32 cellular contexts compared by ENCODE assay signal in genomic region chr13:101673360-101674105, GRCh38.
A peak's percentile ranks its signal among the peaks of the same experiment; 100 is the strongest.
DNase-seq lines count a peak whose midpoint lies in the region; ATAC-seq and TF ChIP-seq lines count a peak whose summit lies in the region.
"Had no signal": no experiment of that assay in that cellular context is flagged by ENCODE, and none has a peak within 500 bp of the region (broad histone marks: within the 10 kb centered on the region; RNA-seq: fewer than 3 reads in every experiment).

No MANE protein-coding gene starts in this region.

- no peaks in the 10 kb centered on the region for H3K36me3 ChIP-seq in gastroesophageal sphincter
- H3K36me3 ChIP-seq: esophagus squamous epithelium, Peyer's patch, thoracic aorta, WERI-Rb-1 had no signal

- peaks cover 15% of the 10 kb centered on the region for H3K4me1 Mint-ChIP-seq in stimulated activated memory B cell treated with anti-CD40 and anti-IgM and Interleukin-4, amounts not matched to agents 10 μg/mL and 1 μg/mL and 100 μg/mL, for 72 hours
- H3K4me1 Mint-ChIP-seq: activated CD4-positive, alpha-beta T cell treated with anti-CD3 and anti-CD28 coated beads, Interleukin-2, amount 10 ng/mL, durations not matched to agents 24 days and 14 days; activated naive CD8-positive, alpha-beta T cell treated with anti-CD3 and anti-CD28 coated beads, Interleukin-2, amount 10 ng/mL, durations not matched to agents 7 days and 5 days; CD4-positive, alpha-beta memory T cell; nephron progenitor cell; stimulated activated naive CD8-positive, alpha-beta T cell treated with anti-CD3 and anti-CD28 coated beads, Interleukin-15, amount 100 ng/mL, for 72 hours had no signal

- H3K27me3 Mint-ChIP-seq in stimulated activated memory B cell treated with anti-CD40 and anti-IgM and Interleukin-4, amounts not matched to agents 10 μg/mL and 1 μg/mL and 100 μg/mL, for 72 hours: no peaks in the 10 kb centered on the region
- H3K27me3 Mint-ChIP-seq: activated CD4-positive, alpha-beta T cell treated with anti-CD3 and anti-CD28 coated beads, Interleukin-2, amount 10 ng/mL, durations not matched to agents 24 days and 14 days; CD4-positive, alpha-beta memory T cell; memory B cell; stimulated activated naive CD8-positive, alpha-beta T cell treated with anti-CD3 and anti-CD28 coated beads, Interleukin-15, amount 100 ng/mL, for 72 hours had no signal

- TF ChIP-seq POLR2A in gastroesophageal sphincter (IDR thresholded peaks at IDR 0.05): no peak

- no peak overlapping the region for H3K4me3 ChIP-seq in gastroesophageal sphincter
- H3K4me3 ChIP-seq: esophagus squamous epithelium, K562, Peyer's patch, thoracic aorta had no signal

- no peak for TF ChIP-seq EP300 in gastroesophageal sphincter (IDR thresholded peaks at IDR 0.05)

- WGBS in gastroesophageal sphincter (ENCODE audit: low coverage in 1 of 2), 2 donors: 51 to 60% methylated on average over 3 to 4 of the region's 4 CpGs

- H3K4me3 Mint-ChIP-seq in stimulated activated memory B cell treated with anti-CD40 and anti-IgM and Interleukin-4, amounts not matched to agents 10 μg/mL and 1 μg/mL and 100 μg/mL, for 72 hours: no peak overlapping the region
- H3K4me3 Mint-ChIP-seq: activated CD4-positive, alpha-beta T cell treated with anti-CD3 and anti-CD28 coated beads, Interleukin-2, amount 10 ng/mL, durations not matched to agents 24 days and 14 days; activated naive CD8-positive, alpha-beta T cell treated with anti-CD3 and anti-CD28 coated beads, Interleukin-2, amount 10 ng/mL, durations not matched to agents 7 days and 5 days; activated T-cell treated with anti-CD3 and anti-CD28 coated beads, Interleukin-2, amount 50 U/mL, for 24 hours; memory B cell; nephron progenitor cell; stimulated activated naive CD8-positive, alpha-beta T cell treated with anti-CD3 and anti-CD28 coated beads, Interleukin-15, amount 100 ng/mL, for 72 hours had no signal

- H3K27ac ChIP-seq in gastroesophageal sphincter: no peak overlapping the region
- H3K27ac ChIP-seq: esophagus squamous epithelium, parathyroid adenoma, Peyer's patch, thoracic aorta, WERI-Rb-1 had no signal

- H3K27me3 ChIP-seq in gastroesophageal sphincter: no peaks in the 10 kb centered on the region
- H3K27me3 ChIP-seq: esophagus squamous epithelium, Peyer's patch had no signal

- H3K4me1 ChIP-seq in gastroesophageal sphincter: no peaks in the 10 kb centered on the region
- H3K4me1 ChIP-seq: esophagus squamous epithelium, parathyroid adenoma, Peyer's patch had no signal

- no peaks in the 10 kb centered on the region for H3K9me3 Mint-ChIP-seq in stimulated activated memory B cell treated with anti-CD40 and anti-IgM and Interleukin-4, amounts not matched to agents 10 μg/mL and 1 μg/mL and 100 μg/mL, for 72 hours
- H3K9me3 Mint-ChIP-seq: activated CD4-positive, alpha-beta T cell treated with anti-CD3 and anti-CD28 coated beads, Interleukin-2, amount 10 ng/mL, durations not matched to agents 24 days and 14 days; activated naive CD8-positive, alpha-beta T cell treated with anti-CD3 and anti-CD28 coated beads, Interleukin-2, amount 10 ng/mL, durations not matched to agents 7 days and 5 days; activated T-cell treated with anti-CD3 and anti-CD28 coated beads, Interleukin-2, amount 50 U/mL, for 24 hours; memory B cell; nephron progenitor cell; stimulated activated naive CD8-positive, alpha-beta T cell treated with anti-CD3 and anti-CD28 coated beads, Interleukin-15, amount 100 ng/mL, for 72 hours had no signal

- no peaks in the 10 kb centered on the region for H3K36me3 Mint-ChIP-seq in stimulated activated memory B cell treated with anti-CD40 and anti-IgM and Interleukin-4, amounts not matched to agents 10 μg/mL and 1 μg/mL and 100 μg/mL, for 72 hours
- H3K36me3 Mint-ChIP-seq: activated naive CD8-positive, alpha-beta T cell treated with anti-CD3 and anti-CD28 coated beads, Interleukin-2, amount 10 ng/mL, durations not matched to agents 7 days and 5 days; CD4-positive, alpha-beta memory T cell; memory B cell had no signal

- H3K9me3 ChIP-seq in gastroesophageal sphincter: no peaks in the 10 kb centered on the region
- H3K9me3 ChIP-seq: esophagus squamous epithelium, Peyer's patch, thoracic aorta had no signal

- DNase-seq in Right ventricle myocardium inferior (ENCODE audit: missing footprints): no peak
- no peak for DNase-seq in left ventricle myocardium superior
- peak; percentile 56 for DNase-seq in RPMI7951 (ENCODE audit: low read depth)
- no peak for DNase-seq in anterior cingulate cortex (lab: John Stamatoyannopoulos, UW)
- DNase-seq: activated CD4-positive, alpha-beta T cell treated with anti-CD3 and anti-CD28 coated beads, Interleukin-2, amount 10 ng/mL, durations not matched to agents 24 days and 14 days; activated gamma-delta T cell; activated naive CD8-positive, alpha-beta T cell treated with anti-CD3 and anti-CD28 coated beads, Interleukin-2, amount 10 ng/mL, durations not matched to agents 7 days and 5 days; activated T-cell treated with anti-CD3 and anti-CD28 coated beads, Interleukin-2, amount 50 U/mL, for 24 hours; CD4-positive, alpha-beta memory T cell; cerebellar nuclear complex; dermis blood vessel endothelial cell; esophagus squamous epithelium; GOT3; hippocampal formation; MM.1S; NCI-H1417; NCI-H2081; NCI-H69; nephron progenitor cell; Peyer's patch; stimulated activated CD4-positive, alpha-beta T cell treated with anti-CD3 and anti-CD28 coated beads, Interleukin-1b, Interleukin-23, amount 100 ng/mL, for 48 hours; stimulated activated naive CD8-positive, alpha-beta T cell treated with anti-CD3 and anti-CD28 coated beads, Interleukin-15, amount 100 ng/mL, for 72 hours; T1000; WERI-Rb-1 had no signal

- intact Hi-C loops in Right ventricle myocardium inferior (cut with DNase I) (no loop called here), left ventricle myocardium superior (cut with micrococcal nuclease) (no loop called here)

- no peak overlapping the region for H3K27ac Mint-ChIP-seq in stimulated activated memory B cell treated with anti-CD40 and anti-IgM and Interleukin-4, amounts not matched to agents 10 μg/mL and 1 μg/mL and 100 μg/mL, for 72 hours
- H3K27ac Mint-ChIP-seq: activated CD4-positive, alpha-beta T cell treated with anti-CD3 and anti-CD28 coated beads, Interleukin-2, amount 10 ng/mL, durations not matched to agents 24 days and 14 days; activated naive CD8-positive, alpha-beta T cell treated with anti-CD3 and anti-CD28 coated beads, Interleukin-2, amount 10 ng/mL, durations not matched to agents 7 days and 5 days; activated T-cell treated with anti-CD3 and anti-CD28 coated beads, Interleukin-2, amount 50 U/mL, for 24 hours; CD4-positive, alpha-beta memory T cell; memory B cell; nephron progenitor cell; stimulated activated naive CD8-positive, alpha-beta T cell treated with anti-CD3 and anti-CD28 coated beads, Interleukin-15, amount 100 ng/mL, for 72 hours had no signal

- TF ChIP-seq CTCF in gastroesophageal sphincter (IDR thresholded peaks at IDR 0.05): no peak

- ATAC-seq in Right ventricle myocardium inferior (peak; percentile 54), left ventricle myocardium superior (no peak), gastroesophageal sphincter (peak; percentile 83), HG02981 (IDR thresholded peaks at IDR 0.05; ENCODE audit: unreplicated experiment) (no peak), GM18873 (IDR thresholded peaks at IDR 0.05; ENCODE audit: low FRiP score, unreplicated experiment) (no peak)
- ATAC-seq in stimulated activated memory B cell treated with anti-CD40 and anti-IgM and Interleukin-4, amounts not matched to agents 10 μg/mL and 1 μg/mL and 100 μg/mL, for 72 hours: no peak
- ATAC-seq: K562; stimulated activated naive CD8-positive, alpha-beta T cell treated with anti-CD3 and anti-CD28 coated beads, Interleukin-15, amount 100 ng/mL, for 72 hours had no signal

Comparison
In these comparisons a context has a peak if more than half of its experiments do, and no peak if none do; other contexts are left out.
1. ATAC-seq: peak in Right ventricle myocardium inferior (single experiment) and gastroesophageal sphincter (single experiment); none in left ventricle myocardium superior (single experiment), stimulated activated memory B cell treated with anti-CD40 and anti-IgM and Interleukin-4, amounts not matched to agents 10 μg/mL and 1 μg/mL and 100 μg/mL, for 72 hours (single experiment), HG02981 (single experiment) and GM18873 (single experiment).